Comparison of ENCODE assay signal across 23 cellular contexts in the genomic region with DNA sequence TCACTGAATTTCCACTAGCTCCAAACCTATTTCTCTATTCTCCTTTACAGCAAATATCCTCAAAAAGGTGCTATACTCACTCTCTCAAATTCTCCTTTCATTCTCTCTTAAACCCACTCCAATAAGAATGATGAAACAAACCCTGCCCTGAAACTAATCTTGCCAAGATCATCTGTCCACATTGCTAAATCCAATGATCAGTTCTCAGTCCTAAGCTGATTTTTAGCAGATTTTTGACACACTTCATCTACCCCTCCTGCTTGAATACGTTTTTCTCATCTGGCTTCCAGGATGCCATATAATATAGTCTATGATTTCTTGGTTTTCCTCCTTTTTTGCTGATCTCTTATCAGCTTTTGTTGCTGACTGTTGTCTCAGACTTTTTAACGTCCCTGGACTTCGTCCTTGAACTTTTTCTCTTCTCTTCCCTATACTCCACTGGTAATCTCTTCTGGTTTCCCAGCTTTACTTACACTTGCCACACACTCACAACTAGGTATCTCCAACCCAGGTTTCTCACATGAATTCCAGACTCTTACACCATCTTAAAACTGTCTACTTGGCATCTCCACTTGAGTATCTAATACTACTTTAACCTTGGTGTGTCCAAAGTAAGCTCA.
"Had no signal": no experiment of that assay in that cellular context is flagged by ENCODE, and none has a peak within 500 bp of the region (broad histone marks: within the 10 kb centered on the region; RNA-seq: fewer than 3 reads in every experiment).

No MANE protein-coding gene starts in this region.

- H3K9me3 Mint-ChIP-seq: activated CD4-positive, alpha-beta memory T cell treated with anti-CD3 and anti-CD28 coated beads, Interleukin-2, amount 10 ng/mL, durations not matched to agents 7 days and 5 days; activated naive CD8-positive, alpha-beta T cell treated with anti-CD3 and anti-CD28 coated beads for 36 hours; activated T-helper 17 cell treated with anti-CD3 and anti-CD28 coated beads, Interleukin-2, amount 50 U/mL, for 72 hours; dendritic cell treated with granulocyte-macrophage colony-stimulating factor and Interleukin-4, amounts not matched to agents 40 ng/mL and 50 ng/mL, for 4 days; natural killer cell; T-cell had no signal

- H3K27me3 ChIP-seq: gastrocnemius medialis, heart left ventricle, tibial artery had no signal

- DNase-seq: activated CD4-positive, alpha-beta memory T cell treated with anti-CD3 and anti-CD28 coated beads, Interleukin-2, amount 10 ng/mL, durations not matched to agents 7 days and 5 days; activated CD4-positive, alpha-beta T cell treated with anti-CD3 and anti-CD28 coated beads for 48 hours; activated CD4-positive, CD25-positive, alpha-beta regulatory T cell; activated CD8-positive, alpha-beta memory T cell treated with anti-CD3 and anti-CD28 coated beads, Interleukin-2, amount 10 ng/mL, durations not matched to agents 7 days and 5 days; activated naive CD4-positive, alpha-beta T cell; activated naive CD8-positive, alpha-beta T cell treated with anti-CD3 and anti-CD28 coated beads for 36 hours; aorta; gastrocnemius medialis; heart left ventricle; kidney glomerular epithelial cell; mesendoderm; natural killer cell; retina; stimulated activated CD4-positive, alpha-beta T cell treated with anti-CD3 and anti-CD28 coated beads, Interleukin-12 subunit alpha, Interleukin-12 subunit beta, amount 100 ng/mL, for 4 hours; stimulated activated CD4-positive, alpha-beta T cell treated with anti-CD3 and anti-CD28 coated beads, Interleukin-2, amount 100 ng/mL, for 24 hours; stimulated activated naive CD4-positive, alpha-beta T cell treated with Interleukin-2 at 50 U/mL for 16 hours; substantia nigra; T-cell; tibial artery had no signal

- H3K4me3 Mint-ChIP-seq: activated CD4-positive, alpha-beta memory T cell treated with anti-CD3 and anti-CD28 coated beads, Interleukin-2, amount 10 ng/mL, durations not matched to agents 7 days and 5 days; activated CD8-positive, alpha-beta memory T cell treated with anti-CD3 and anti-CD28 coated beads, Interleukin-2, amount 10 ng/mL, durations not matched to agents 7 days and 5 days; activated naive CD8-positive, alpha-beta T cell treated with anti-CD3 and anti-CD28 coated beads for 36 hours; activated T-helper 17 cell treated with anti-CD3 and anti-CD28 coated beads, Interleukin-2, amount 50 U/mL, for 72 hours; dendritic cell treated with granulocyte-macrophage colony-stimulating factor and Interleukin-4, amounts not matched to agents 40 ng/mL and 50 ng/mL, for 4 days; natural killer cell; T-cell had no signal

- H3K9me3 ChIP-seq: gastrocnemius medialis, heart left ventricle, tibial artery had no signal

- H3K4me1 ChIP-seq: tibial artery had no signal

- H3K27me3 Mint-ChIP-seq: activated CD4-positive, alpha-beta memory T cell treated with anti-CD3 and anti-CD28 coated beads, Interleukin-2, amount 10 ng/mL, durations not matched to agents 7 days and 5 days; activated CD8-positive, alpha-beta memory T cell treated with anti-CD3 and anti-CD28 coated beads, Interleukin-2, amount 10 ng/mL, durations not matched to agents 7 days and 5 days; activated naive CD8-positive, alpha-beta T cell treated with anti-CD3 and anti-CD28 coated beads for 36 hours; activated T-helper 17 cell treated with anti-CD3 and anti-CD28 coated beads, Interleukin-2, amount 50 U/mL, for 72 hours; dendritic cell treated with granulocyte-macrophage colony-stimulating factor and Interleukin-4, amounts not matched to agents 40 ng/mL and 50 ng/mL, for 4 days; T-cell had no signal

- H3K4me3 ChIP-seq: gastrocnemius medialis, heart left ventricle, tibial artery had no signal

- H3K36me3 Mint-ChIP-seq: activated CD8-positive, alpha-beta memory T cell treated with anti-CD3 and anti-CD28 coated beads, Interleukin-2, amount 10 ng/mL, durations not matched to agents 7 days and 5 days; natural killer cell had no signal

- H3K36me3 ChIP-seq: gastrocnemius medialis, tibial artery had no signal

- ATAC-seq: activated CD8-positive, alpha-beta memory T cell treated with anti-CD3 and anti-CD28 coated beads, Interleukin-2, amount 10 ng/mL, durations not matched to agents 7 days and 5 days; activated T-helper 17 cell treated with anti-CD3 and anti-CD28 coated beads, Interleukin-2, amount 50 U/mL, for 72 hours; gastrocnemius medialis; heart left ventricle; natural killer cell; SK-N-SH treated with all-trans-retinoic acid at 6 μM for 48 hours; T-cell had no signal

- H3K27ac ChIP-seq: epithelial cell of prostate, gastrocnemius medialis, heart left ventricle, tibial artery had no signal

- H3K27ac Mint-ChIP-seq: activated CD4-positive, alpha-beta memory T cell treated with anti-CD3 and anti-CD28 coated beads, Interleukin-2, amount 10 ng/mL, durations not matched to agents 7 days and 5 days; activated CD8-positive, alpha-beta memory T cell treated with anti-CD3 and anti-CD28 coated beads, Interleukin-2, amount 10 ng/mL, durations not matched to agents 7 days and 5 days; activated naive CD8-positive, alpha-beta T cell treated with anti-CD3 and anti-CD28 coated beads for 36 hours; activated T-helper 17 cell treated with anti-CD3 and anti-CD28 coated beads, Interleukin-2, amount 50 U/mL, for 72 hours; dendritic cell treated with granulocyte-macrophage colony-stimulating factor and Interleukin-4, amounts not matched to agents 40 ng/mL and 50 ng/mL, for 4 days; natural killer cell; T-cell had no signal
